9 cellular contexts compared by ENCODE assay signal in the genomic region with DNA sequence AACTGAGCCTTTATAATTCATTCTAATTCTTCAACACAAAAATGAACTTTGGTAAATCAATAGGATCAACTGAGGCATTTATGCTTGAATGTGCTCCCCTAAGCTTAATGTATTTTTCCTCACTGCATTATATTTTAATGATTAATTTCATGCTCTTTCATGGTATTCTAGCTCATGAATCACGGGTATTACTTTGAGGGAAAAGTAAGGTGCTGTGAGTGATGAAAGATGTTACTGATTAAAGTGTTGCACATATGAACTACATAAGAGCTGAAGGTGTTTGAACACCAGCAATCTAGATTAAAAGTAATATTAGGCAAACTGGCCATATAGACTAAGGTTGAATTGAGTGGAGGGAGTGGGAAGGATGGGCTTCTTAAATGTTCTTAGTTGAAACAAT. TPM values are rescaled to one million over a fixed set of nuclear protein-coding genes. Genes with fewer than 3 reads are reported as not detected.
DNase-seq lines count a peak whose midpoint lies in the region; ATAC-seq and TF ChIP-seq lines count a peak whose summit lies in the region.
"Had no signal": no experiment of that assay in that cellular context is flagged by ENCODE, and none has a peak within 500 bp of the region (broad histone marks: within the 10 kb centered on the region; RNA-seq: fewer than 3 reads in every experiment).

No MANE protein-coding gene starts in this region.

- DNase-seq in AG09309 (ENCODE audit: low read depth): no peak
- no peak for DNase-seq in breast epithelium (ENCODE audit: low spot score in 2 of 2)
- no peak for DNase-seq in NCI-H510A treated with DMSO at 0.1 percent for 48 hours (lab: John Stamatoyannopoulos, UW)
- DNase-seq in left colon: no peak
- DNase-seq: amniotic stem cell had no signal

- H3K4me1 Mint-ChIP-seq in IgD-negative memory B cell: peaks cover 7 to 15% (median 10%) of the 10 kb centered on the region in 3 donors
- H3K4me1 Mint-ChIP-seq in nephron: peaks cover 9% of the 10 kb centered on the region

- H3K4me1 ChIP-seq in breast epithelium: no peaks in the 10 kb centered on the region

- TF ChIP-seq CTCF in AG09309 (IDR thresholded peaks at IDR 0.05; ENCODE audit: control insufficient read depth, insufficient read depth, low read depth, low read length, missing control alignments) (no peak), breast epithelium (IDR thresholded peaks at IDR 0.05) (no peak), nephron (IDR thresholded peaks at IDR 0.05; ENCODE audit: unreplicated experiment in 3 of 3) (no peak)

- H3K4me3 ChIP-seq in AG09309 (ENCODE audit: control insufficient read depth, low read depth, low read length) (peak overlapping the region; percentile 99), breast epithelium (peak overlapping the region; percentile 77 to 97 (median 95))

- H3K27ac ChIP-seq in breast epithelium: peak overlapping the region; percentile 48 to 53

- no peaks in the 10 kb centered on the region for H3K36me3 ChIP-seq in breast epithelium

- no peaks in the 10 kb centered on the region for H3K36me3 Mint-ChIP-seq in IgD-negative memory B cell
- no peaks in the 10 kb centered on the region for H3K36me3 Mint-ChIP-seq in nephron (ENCODE audit: low read depth)

- no peak for ATAC-seq in left colon
- ATAC-seq in GM21737 (IDR thresholded peaks at IDR 0.05; ENCODE audit: unreplicated experiment): no peak
- ATAC-seq in GM19395 (IDR thresholded peaks at IDR 0.05; ENCODE audit: unreplicated experiment): no peak

- H3K9me3 Mint-ChIP-seq in IgD-negative memory B cell (no peaks in the 10 kb centered on the region), nephron (no peaks in the 10 kb centered on the region)

- TF ChIP-seq POLR2A in breast epithelium (IDR thresholded peaks at IDR 0.05): no peak

- H3K4me3 Mint-ChIP-seq in IgD-negative memory B cell (peak overlapping the region in 3 of 4 donors; percentile 93 to 96 (median 94)), nephron (peak overlapping the region; percentile 89 to 95 (median 91))

- peaks cover 4% of the 10 kb centered on the region for H3K27me3 Mint-ChIP-seq in IgD-negative memory B cell
- peaks cover 22% of the 10 kb centered on the region for H3K27me3 Mint-ChIP-seq in nephron (ENCODE audit: low read depth)

- peak overlapping the region in 1 of 3 donors; percentile 22 for H3K27ac Mint-ChIP-seq in IgD-negative memory B cell
- H3K27ac Mint-ChIP-seq in nephron: peak overlapping the region in 1 of 3 experiments; percentile 92

- intact Hi-C loops in breast epithelium (cut with DNase I; ENCODE audit: low total_unique reads) (no loop called here), left colon (cut with DNase I, micrococcal nuclease) (no loop called here)

- H3K27me3 ChIP-seq in breast epithelium: no peaks in the 10 kb centered on the region

- no peaks in the 10 kb centered on the region for H3K9me3 ChIP-seq in breast epithelium

RNA-seq across cellular contexts. Expression of gene DPYD, which starts 1.9 kb away (rescaled TPM):
- 3.8 TPM for polyA plus RNA-seq in IgD-negative memory B cell
- total RNA-seq in breast epithelium (10 to 100 TPM; 56.4 to 95.1 (median 58.1) TPM), left colon (10 to 100 TPM; 10.6 to 12.9 TPM)

Comparison
In these comparisons a context has a peak if more than half of its experiments do, and no peak if none do; other contexts are left out.
1. RNA of gene DPYD, which starts 1.9 kb away (total RNA-seq): 56.4 to 95.1 TPM in breast epithelium; 10.6 to 12.9 TPM in left colon; every median in the first group is over 4 times any median in the second.